Comparison of ENCODE assay signal across 23 cellular contexts in the genomic region with DNA sequence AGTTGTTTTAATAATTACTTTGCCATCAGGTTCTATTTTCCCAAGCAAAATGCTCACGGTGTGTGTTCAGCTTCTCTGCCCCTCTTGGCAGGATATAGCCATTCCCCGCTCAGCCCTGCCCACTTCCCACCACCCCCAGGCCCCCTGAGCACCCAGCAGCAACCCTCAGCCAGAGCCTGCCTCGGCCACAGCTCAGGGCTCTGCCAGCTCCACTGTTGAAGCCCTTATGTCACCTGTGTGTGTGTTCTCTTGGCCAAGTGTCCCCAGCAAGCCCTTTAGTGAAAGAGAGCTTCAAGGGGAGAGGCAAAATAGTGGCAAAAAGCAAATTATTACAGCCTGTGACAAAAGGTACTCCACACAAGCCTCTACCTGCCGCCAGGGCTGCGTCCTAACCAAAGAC.
"Had no signal": no experiment of that assay in that cellular context is flagged by ENCODE, and none has a peak within 500 bp of the region (broad histone marks: within the 10 kb centered on the region; RNA-seq: fewer than 3 reads in every experiment).

No MANE protein-coding gene starts in this region.

- H3K4me3 ChIP-seq: SJSA1 had no signal

- H3K27ac Mint-ChIP-seq: activated B cell treated with CpG ODN at 0.5 μM for 24 hours; activated CD4-positive, alpha-beta memory T cell treated with anti-CD3 and anti-CD28 coated beads, Interleukin-2, amount 10 ng/mL, durations not matched to agents 7 days and 5 days; activated naive CD4-positive, alpha-beta T cell treated with anti-CD3 and anti-CD28 coated beads for 36 hours; activated naive CD8-positive, alpha-beta T cell; activated T-helper 17 cell treated with anti-CD3 and anti-CD28 coated beads, Interleukin-2, amount 50 U/mL, for 72 hours; T-helper 17 cell had no signal

- H3K4me3 Mint-ChIP-seq: activated B cell treated with CpG ODN at 0.5 μM for 24 hours; activated CD4-positive, alpha-beta memory T cell treated with anti-CD3 and anti-CD28 coated beads, Interleukin-2, amount 10 ng/mL, durations not matched to agents 7 days and 5 days; activated naive CD4-positive, alpha-beta T cell treated with anti-CD3 and anti-CD28 coated beads for 36 hours; activated naive CD8-positive, alpha-beta T cell; activated T-helper 17 cell treated with anti-CD3 and anti-CD28 coated beads, Interleukin-2, amount 50 U/mL, for 72 hours; brain; central memory CD8-positive, alpha-beta T cell; T-helper 17 cell had no signal

- ATAC-seq: activated T-helper 17 cell treated with anti-CD3 and anti-CD28 coated beads, Interleukin-2, amount 50 U/mL, for 72 hours; PC-3; SK-N-SH treated with all-trans-retinoic acid at 6 μM for 48 hours; T-helper 17 cell had no signal

- DNase-seq: activated B cell treated with CpG ODN at 0.5 μM for 24 hours; activated CD4-positive, alpha-beta memory T cell treated with anti-CD3 and anti-CD28 coated beads, Interleukin-2, amount 10 ng/mL, durations not matched to agents 7 days and 5 days; activated CD4-positive, alpha-beta T cell treated with anti-CD3 and anti-CD28 coated beads, Interleukin-2, amount 50 U/mL, for 1 hour; activated gamma-delta T cell; activated naive CD4-positive, alpha-beta T cell treated with anti-CD3 and anti-CD28 coated beads for 36 hours; activated T-cell treated with anti-CD3 and anti-CD28 coated beads for 4 hours; activated T-cell treated with anti-CD3 and anti-CD28 coated beads, Interleukin-2, amount 50 U/mL, for 48 hours; amygdala; NCI-H1092; NCI-H1930; NCI-H510A treated with DMSO at 0.1 percent for 48 hours; NCI-H69; NK-92 treated with Interleukin-12 subunit alpha and Interleukin-12 subunit beta, amount 100 ng/mL, for 24 hours; PC-3; SHP77; T-helper 17 cell; T-helper 9 cell had no signal

- H3K27me3 Mint-ChIP-seq: activated B cell treated with CpG ODN at 0.5 μM for 24 hours had no signal

- H3K36me3 ChIP-seq: SJSA1 had no signal

- H3K9me3 Mint-ChIP-seq: activated CD4-positive, alpha-beta memory T cell treated with anti-CD3 and anti-CD28 coated beads, Interleukin-2, amount 10 ng/mL, durations not matched to agents 7 days and 5 days; activated naive CD4-positive, alpha-beta T cell treated with anti-CD3 and anti-CD28 coated beads for 36 hours; activated T-helper 17 cell treated with anti-CD3 and anti-CD28 coated beads, Interleukin-2, amount 50 U/mL, for 72 hours; central memory CD8-positive, alpha-beta T cell had no signal

- H3K27ac ChIP-seq: SJSA1 had no signal

- H3K9me3 ChIP-seq: SJSA1 had no signal

- H3K4me1 Mint-ChIP-seq: activated CD4-positive, alpha-beta memory T cell treated with anti-CD3 and anti-CD28 coated beads, Interleukin-2, amount 10 ng/mL, durations not matched to agents 7 days and 5 days; activated T-helper 17 cell treated with anti-CD3 and anti-CD28 coated beads, Interleukin-2, amount 50 U/mL, for 72 hours; central memory CD8-positive, alpha-beta T cell; T-helper 17 cell had no signal

- H3K36me3 Mint-ChIP-seq: activated naive CD8-positive, alpha-beta T cell; brain had no signal
